Comparison of ENCODE assay signal across 24 cellular contexts in genomic region chr4:151568966-151569365, GRCh38.
"Had no signal": no experiment of that assay in that cellular context is flagged by ENCODE, and none has a peak within 500 bp of the region (broad histone marks: within the 10 kb centered on the region; RNA-seq: fewer than 3 reads in every experiment).

No MANE protein-coding gene starts in this region.

- DNase-seq: activated CD4-positive, alpha-beta T cell treated with anti-CD3 and anti-CD28 coated beads for 1 hour; activated CD4-positive, alpha-beta T cell treated with anti-CD3 and anti-CD28 coated beads for 4 hours; activated CD4-positive, alpha-beta T cell treated with anti-CD3 and anti-CD28 coated beads, Interleukin-2, amount 50 U/mL, for 1 hour; activated CD4-positive, alpha-beta T cell treated with anti-CD3 and anti-CD28 coated beads, Interleukin-2, amount 50 U/mL, for 48 hours; activated CD8-positive, alpha-beta memory T cell treated with anti-CD3 and anti-CD28 coated beads for 24 hours; activated CD8-positive, alpha-beta T cell treated with anti-CD3 and anti-CD28 coated beads for 36 hours; activated effector memory CD4-positive, alpha-beta T cell treated with Interleukin-2 at 50 U/mL for 16 hours; activated gamma-delta T cell treated with Interleukin-2 at 50 U/mL for 16 hours; activated naive CD4-positive, alpha-beta T cell treated with anti-CD3 and anti-CD28 coated beads, Interleukin-2, amount 50 U/mL, for 16 hours; activated naive CD4-positive, alpha-beta T cell treated with Interleukin-2 at 50 U/mL for 16 hours; activated T-cell treated with anti-CD3 and anti-CD28 coated beads, Interleukin-2, amount 50 U/mL, for 4 hours; amniotic stem cell; anterior cingulate cortex; caudate nucleus; cortex of kidney; dermis blood vessel endothelial cell; effector CD4-positive, alpha-beta T cell; effector memory CD8-positive, alpha-beta T cell; foreskin fibroblast; head of caudate nucleus; T-helper 2 cell had no signal

- ATAC-seq: activated CD8-positive, alpha-beta T cell treated with anti-CD3 and anti-CD28 coated beads for 36 hours; activated T-cell treated with anti-CD3 and anti-CD28 coated beads, Interleukin-2, amount 50 U/mL, for 4 hours; activated T-helper 17 cell treated with anti-CD3 and anti-CD28 coated beads, Interleukin-2, amount 50 U/mL, for 72 hours; effector memory CD8-positive, alpha-beta T cell; WTC11 had no signal

- H3K27ac ChIP-seq: epithelial cell of prostate had no signal
